Comparison of ENCODE assay signal across 14 cellular contexts in the genomic region with DNA sequence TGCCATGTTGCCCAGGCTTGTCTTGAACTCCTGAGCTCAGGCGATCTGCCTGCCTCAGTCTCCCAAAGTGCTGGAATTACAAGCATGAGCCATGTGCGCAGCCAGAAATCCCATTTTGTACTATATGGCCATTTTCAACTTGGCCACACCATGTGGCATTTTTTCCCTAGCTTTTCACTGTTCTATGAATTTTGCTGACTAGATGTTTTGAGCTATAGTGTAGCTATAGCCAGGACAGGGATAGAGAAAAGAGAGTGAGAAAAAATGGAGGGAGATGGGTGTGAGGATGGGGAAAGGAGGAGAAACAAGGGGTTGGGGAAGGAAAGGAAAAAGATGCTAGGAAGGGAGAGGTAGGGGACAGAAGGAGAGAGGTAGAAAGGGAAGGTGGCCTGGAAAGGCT.
"Had no signal": no experiment of that assay in that cellular context is flagged by ENCODE, and none has a peak within 500 bp of the region (broad histone marks: within the 10 kb centered on the region; RNA-seq: fewer than 3 reads in every experiment).

No MANE protein-coding gene starts in this region.

- ATAC-seq: activated CD8-positive, alpha-beta T cell treated with anti-CD3 and anti-CD28 coated beads, Interleukin-2, amount 10 ng/mL, durations not matched to agents 7 days and 5 days; activated naive CD8-positive, alpha-beta T cell treated with anti-CD3 and anti-CD28 coated beads, Interleukin-2, amount 50 U/mL, for 24 hours; heart right ventricle; mucosa of descending colon; psoas muscle; sciatic nerve had no signal

- DNase-seq: activated CD4-positive, CD25-positive, alpha-beta regulatory T cell treated with anti-CD3 and anti-CD28 coated beads, Interleukin-2, amount 50 U/mL, for 72 hours; activated CD8-positive, alpha-beta T cell treated with anti-CD3 and anti-CD28 coated beads, Interleukin-2, amount 10 ng/mL, durations not matched to agents 7 days and 5 days; activated gamma-delta T cell; activated naive CD8-positive, alpha-beta T cell treated with anti-CD3 and anti-CD28 coated beads, Interleukin-2, amount 50 U/mL, for 24 hours; heart right ventricle; mucosa of descending colon; psoas muscle; spleen; stimulated activated CD4-positive, alpha-beta T cell treated with anti-CD3 and anti-CD28 coated beads, Interleukin-1b, Interleukin-23, amount 100 ng/mL, for 48 hours; testis had no signal

- H3K4me3 ChIP-seq: ascending aorta, heart right ventricle, mucosa of descending colon, psoas muscle, spleen, testis had no signal

- H3K4me3 Mint-ChIP-seq: activated CD8-positive, alpha-beta T cell treated with anti-CD3 and anti-CD28 coated beads, Interleukin-2, amount 10 ng/mL, durations not matched to agents 7 days and 5 days; activated naive CD8-positive, alpha-beta T cell treated with anti-CD3 and anti-CD28 coated beads, Interleukin-2, amount 50 U/mL, for 24 hours; nephron; stimulated activated naive CD8-positive, alpha-beta T cell treated with anti-CD3 and anti-CD28 coated beads, Interleukin-15, Interleukin-2, amounts not matched to agents 100 ng/mL and 50 ng/mL, for 24 hours had no signal

- H3K4me1 ChIP-seq: ascending aorta, heart right ventricle, psoas muscle, spleen, testis had no signal

- H3K27me3 ChIP-seq: ascending aorta, heart right ventricle, spleen, testis had no signal

- H3K9me3 Mint-ChIP-seq: activated naive CD8-positive, alpha-beta T cell treated with anti-CD3 and anti-CD28 coated beads, Interleukin-2, amount 50 U/mL, for 24 hours; stimulated activated naive CD8-positive, alpha-beta T cell treated with anti-CD3 and anti-CD28 coated beads, Interleukin-15, Interleukin-2, amounts not matched to agents 100 ng/mL and 50 ng/mL, for 24 hours had no signal

- H3K27ac ChIP-seq: ascending aorta, heart right ventricle, psoas muscle, spleen, testis had no signal

- H3K27me3 Mint-ChIP-seq: activated naive CD8-positive, alpha-beta T cell treated with anti-CD3 and anti-CD28 coated beads, Interleukin-2, amount 50 U/mL, for 24 hours; stimulated activated naive CD8-positive, alpha-beta T cell treated with anti-CD3 and anti-CD28 coated beads, Interleukin-15, Interleukin-2, amounts not matched to agents 100 ng/mL and 50 ng/mL, for 24 hours had no signal

- H3K27ac Mint-ChIP-seq: activated CD8-positive, alpha-beta T cell treated with anti-CD3 and anti-CD28 coated beads, Interleukin-2, amount 10 ng/mL, durations not matched to agents 7 days and 5 days; activated naive CD8-positive, alpha-beta T cell treated with anti-CD3 and anti-CD28 coated beads, Interleukin-2, amount 50 U/mL, for 24 hours; nephron; stimulated activated naive CD8-positive, alpha-beta T cell treated with anti-CD3 and anti-CD28 coated beads, Interleukin-15, Interleukin-2, amounts not matched to agents 100 ng/mL and 50 ng/mL, for 24 hours had no signal

- H3K4me1 Mint-ChIP-seq: activated naive CD8-positive, alpha-beta T cell treated with anti-CD3 and anti-CD28 coated beads, Interleukin-2, amount 50 U/mL, for 24 hours; nephron had no signal
